ENCODE assay signal across 8 cellular contexts in genomic region chr2:20868377-20868776, GRCh38. TPM values are rescaled to one million over a fixed set of nuclear protein-coding genes. Genes with fewer than 3 reads are reported as not detected.
DNase-seq lines count a peak whose midpoint lies in the region; ATAC-seq and TF ChIP-seq lines count a peak whose summit lies in the region.

No MANE protein-coding gene starts in this region.

- no peak overlapping the region for H3K4me3 Mint-ChIP-seq in CD8-positive, alpha-beta memory T cell
- no peak overlapping the region for H3K4me3 Mint-ChIP-seq in central memory CD8-positive, alpha-beta T cell
- H3K4me3 Mint-ChIP-seq in CD14-positive monocyte = no peak overlapping the region

- BruUV-seq in OCI-LY7 (replicated peaks; lab: Mats Ljungman, UMichigan) = no TSS peak

- POLR2A ChIA-PET in CD8-positive, alpha-beta memory T cell (lab: Charles Lee) = no interaction called here
- POLR2A ChIA-PET in OCI-LY7 (lab: Charles Lee) = interaction anchor here (1.1 kb wide), 1 partner anchor 13 kb away, joined by 4 read pairs; no protein-coding TSS in a partner anchor

- no peak for TF ChIP-seq CTCF in OCI-LY7 (conservative IDR thresholded peaks at IDR 0.05; ENCODE audit: low read length)
- TF ChIP-seq CTCF in CD14-positive monocyte (IDR thresholded peaks at IDR 0.05) = no peak
- no peak for TF ChIP-seq CTCF in psoas muscle (IDR thresholded peaks at IDR 0.05)

- H3K4me1 Mint-ChIP-seq in CD8-positive, alpha-beta memory T cell = peaks cover 4 to 7% (median 6%) of the 10 kb centered on the region in 3 donors
- H3K4me1 Mint-ChIP-seq in central memory CD8-positive, alpha-beta T cell = no peaks in the 10 kb centered on the region
- H3K4me1 Mint-ChIP-seq in CD14-positive monocyte = no peaks in the 10 kb centered on the region

- no peaks in the 10 kb centered on the region for H3K36me3 Mint-ChIP-seq in CD8-positive, alpha-beta memory T cell
- peaks cover 2% of the 10 kb centered on the region for H3K36me3 Mint-ChIP-seq in central memory CD8-positive, alpha-beta T cell (ENCODE audit: insufficient read depth)
- H3K36me3 Mint-ChIP-seq in CD14-positive monocyte = no peaks in the 10 kb centered on the region

- peak overlapping the region in 3 of 8 donors; percentile 10 to 75 (median 18) for H3K27ac Mint-ChIP-seq in CD8-positive, alpha-beta memory T cell
- H3K27ac Mint-ChIP-seq in central memory CD8-positive, alpha-beta T cell (ENCODE audit: low read depth) = no peak overlapping the region
- H3K27ac Mint-ChIP-seq in CD14-positive monocyte = no peak overlapping the region

- peaks cover 10 to 22% of the 10 kb centered on the region in 2 donors for H3K27me3 Mint-ChIP-seq in CD8-positive, alpha-beta memory T cell
- H3K27me3 Mint-ChIP-seq in central memory CD8-positive, alpha-beta T cell = peaks cover 45% of the 10 kb centered on the region
- H3K27me3 Mint-ChIP-seq in CD14-positive monocyte (ENCODE audit: low read depth in 3 of 3) = peaks cover 2 to 4% (median 3%) of the 10 kb centered on the region in 3 donors

- DNase-seq in CD8-positive, alpha-beta memory T cell = peak in 3 of 5 donors; percentile 4 to 50 (median 9)
- DNase-seq in OCI-LY7 (ENCODE audit: low spot score) (peak; percentile 1), NCI-H1694 (lab: John Stamatoyannopoulos, UW) (no peak), CD14-positive monocyte (ENCODE audit: low spot score) (no peak), Kasumi-1 (lab: John Stamatoyannopoulos, UW) (no peak), psoas muscle (no peak)
- DNase-seq in central memory CD8-positive, alpha-beta T cell (ENCODE audit: low spot score in 2 of 2) = no peak

- peak; percentile 100 for ATAC-seq in GM21576 (IDR thresholded peaks at IDR 0.05; ENCODE audit: unreplicated experiment)
- ATAC-seq in central memory CD8-positive, alpha-beta T cell (replicated peaks; ENCODE audit: extremely low read depth, poor library complexity, severe bottlenecking) = peak; percentile 85
- ATAC-seq in psoas muscle = no peak

- intact Hi-C loops in OCI-LY7 (cut with micrococcal nuclease; ENCODE audit: unreplicated experiment) = no loop called here
- intact Hi-C loops in CD14-positive monocyte (cut with micrococcal nuclease) = no loop called here
- intact Hi-C loops in psoas muscle (cut with DNase I) = no loop called here

- WGBS in psoas muscle, 3 donors = 16 to 25% (median 21%) methylated on average over 2 of the region's 2 CpGs

- no peaks in the 10 kb centered on the region for H3K36me3 ChIP-seq in CD8-positive, alpha-beta memory T cell (ENCODE audit: insufficient read depth, low read length)
- H3K36me3 ChIP-seq in OCI-LY7 (ENCODE audit: insufficient read depth, low read length) = no peaks in the 10 kb centered on the region
- no peaks in the 10 kb centered on the region for H3K36me3 ChIP-seq in psoas muscle (ENCODE audit: insufficient read depth in 1 of 2, low read depth in 1 of 2)

- no peak overlapping the region for H3K27ac ChIP-seq in CD8-positive, alpha-beta memory T cell (ENCODE audit: low read depth, low read length)
- H3K27ac ChIP-seq in OCI-LY7 (ENCODE audit: low read depth, low read length, poor library complexity, severe bottlenecking) (no peak overlapping the region), psoas muscle (no peak overlapping the region)

- no peak overlapping the region for H3K4me3 ChIP-seq in CD8-positive, alpha-beta memory T cell (ENCODE audit: low read length)
- H3K4me3 ChIP-seq in OCI-LY7 (ENCODE audit: low read depth, low read length, poor library complexity, severe bottlenecking) (no peak overlapping the region), psoas muscle (no peak overlapping the region)

- no peak overlapping the region for H2AFZ ChIP-seq in OCI-LY7 (ENCODE audit: low read length)

- H3K9me3 Mint-ChIP-seq in CD8-positive, alpha-beta memory T cell = peaks cover 0 to 2% (median 0%) of the 10 kb centered on the region in 5 donors
- no peaks in the 10 kb centered on the region for H3K9me3 Mint-ChIP-seq in central memory CD8-positive, alpha-beta T cell
- H3K9me3 Mint-ChIP-seq in CD14-positive monocyte = peaks cover 0 to 4% (median 0%) of the 10 kb centered on the region in 7 donors

- H3K4me2 ChIP-seq in OCI-LY7 (ENCODE audit: low read length) = no peak overlapping the region

- H3K79me2 ChIP-seq in OCI-LY7 (ENCODE audit: insufficient read depth, low read depth, low read length) = no peaks in the 10 kb centered on the region

- no peaks in the 10 kb centered on the region for H3K4me1 ChIP-seq in CD8-positive, alpha-beta memory T cell (ENCODE audit: insufficient read depth, low read length)
- H3K4me1 ChIP-seq in OCI-LY7 (ENCODE audit: insufficient read depth, low read length, poor library complexity, severe bottlenecking) (no peaks in the 10 kb centered on the region), psoas muscle (no peaks in the 10 kb centered on the region)

- H4K20me1 ChIP-seq in OCI-LY7 (ENCODE audit: insufficient read depth, low read length) = no peaks in the 10 kb centered on the region

- no peaks in the 10 kb centered on the region for H3K9me2 ChIP-seq in OCI-LY7 (ENCODE audit: insufficient read depth, low read length)

- no peaks in the 10 kb centered on the region for H3K9me3 ChIP-seq in CD8-positive, alpha-beta memory T cell (ENCODE audit: low read length)
- no peaks in the 10 kb centered on the region for H3K9me3 ChIP-seq in OCI-LY7 (ENCODE audit: low read length)
- H3K9me3 ChIP-seq in psoas muscle = peaks cover 7% of the 10 kb centered on the region

- H3K27me3 ChIP-seq in CD8-positive, alpha-beta memory T cell (ENCODE audit: insufficient read depth, low read length, poor library complexity, severe bottlenecking) = no peaks in the 10 kb centered on the region
- peaks cover 0 to 3% (median 0%) of the 10 kb centered on the region in 3 donors for H3K27me3 ChIP-seq in psoas muscle (ENCODE audit: insufficient read depth in 3 of 3, low read length in 2 of 3)

- CTCF ChIA-PET in CD8-positive, alpha-beta memory T cell (lab: Charles Lee) = no interaction called here
- CTCF ChIA-PET in OCI-LY7 (lab: Charles Lee; ENCODE audit: unreplicated experiment) = no interaction called here

RNA-seq across cellular contexts. Expression of gene LDAH, which starts 45.5 kb away (rescaled TPM):
- 10 to 100 TPM; 31.6 to 32.1 TPM for total RNA-seq in CD8-positive, alpha-beta memory T cell
- 12.7 TPM for polyA plus RNA-seq in CD8-positive, alpha-beta memory T cell
- total RNA-seq in OCI-LY7 (2014; rRNA removed; shearing (Covaris generic)) = 14.5 and 21.7 TPM in 2 replicates
- total RNA-seq in OCI-LY7 (2022) (38.1 and 41.8 TPM in 2 replicates), psoas muscle (1 to 10 TPM; 1.2 to 1.9 (median 1.6) TPM)
- polyA plus RNA-seq in CD14-positive monocyte (1 to 10 TPM; 5.0 to 5.7 TPM), psoas muscle (1 to 10 TPM in 2 of 3 donors, under 1 TPM in 1; 0.56 to 1.9 (median 1.2) TPM)

Comparison
In these comparisons a context has a peak if more than half of its experiments do, and no peak if none do; other contexts are left out.
1. DNase-seq: peak in CD8-positive, alpha-beta memory T cell (3 of 5) and OCI-LY7 (single experiment); none in central memory CD8-positive, alpha-beta T cell (0 of 2), NCI-H1694 (single experiment), CD14-positive monocyte (single experiment), Kasumi-1 (0 of 2) and psoas muscle (0 of 2).
2. ATAC-seq: peak in GM21576 (single experiment) and central memory CD8-positive, alpha-beta T cell (single experiment); none in psoas muscle (0 of 4).
3. RNA of gene LDAH, which starts 45.5 kb away (total RNA-seq): 14.5 to 41.8 TPM in OCI-LY7 and 31.6 to 32.1 TPM in CD8-positive, alpha-beta memory T cell; 1.2 to 1.9 TPM in psoas muscle; every median in the first group is over 4 times any median in the second.